ENCODE assay signal across 9 cellular contexts in genomic region chr6:143528164-143528811, GRCh38. TPM values are rescaled to one million over a fixed set of nuclear protein-coding genes. Genes with fewer than 3 reads are reported as not detected.
DNase-seq lines count a peak whose midpoint lies in the region; ATAC-seq and TF ChIP-seq lines count a peak whose summit lies in the region.
"Had no signal": no experiment of that assay in that cellular context is flagged by ENCODE, and none has a peak within 500 bp of the region (broad histone marks: within the 10 kb centered on the region; RNA-seq: fewer than 3 reads in every experiment).

No MANE protein-coding gene starts in this region.

- no peaks in the 10 kb centered on the region for H3F3A ChIP-seq in GM23338 (replicated peaks; ENCODE audit: low read depth)

- H3K27ac ChIP-seq in GM23338 (ENCODE audit: low read depth) (no peak overlapping the region), caudate nucleus (ENCODE audit: low read depth, low read length) (no peak overlapping the region), upper lobe of left lung (no peak overlapping the region)

- TF ChIP-seq EP300 in upper lobe of left lung (IDR thresholded peaks at IDR 0.05): no peak

- no peak for TF ChIP-seq POLR2A in upper lobe of left lung (IDR thresholded peaks at IDR 0.05)

- no peak overlapping the region for H3K4me3 ChIP-seq in GM23338
- H3K4me3 ChIP-seq in upper lobe of left lung: no peak overlapping the region

- H3K4me2 ChIP-seq in GM23338: peak overlapping the region; percentile 29; the same call in 1 of the 2 replicates

- no peaks in the 10 kb centered on the region for H3K9me3 ChIP-seq in upper lobe of left lung

- H3K4me1 ChIP-seq in GM23338 (ENCODE audit: insufficient read depth) (peaks cover 14% of the 10 kb centered on the region), upper lobe of left lung (no peaks in the 10 kb centered on the region)

- H3K4me3 Mint-ChIP-seq in GM23338 (no peak overlapping the region), mesothelial cell of epicardium (no peak overlapping the region)

- no peaks in the 10 kb centered on the region for H3K9me2 ChIP-seq in GM23338 (ENCODE audit: insufficient read depth)

- TF ChIP-seq CTCF in GM23338 (conservative IDR thresholded peaks at IDR 0.05; ENCODE audit: low read depth in 2 of 2) (no peak), mesothelial cell of epicardium (IDR thresholded peaks at IDR 0.05; ENCODE audit: unreplicated experiment) (no peak), upper lobe of left lung (IDR thresholded peaks at IDR 0.05) (no peak)

- H3K4me1 Mint-ChIP-seq in GM23338 (peaks cover 10% of the 10 kb centered on the region), mesothelial cell of epicardium (peaks cover 5% of the 10 kb centered on the region)

- no peaks in the 10 kb centered on the region for H3K36me3 Mint-ChIP-seq in GM23338 (ENCODE audit: low read depth)
- H3K36me3 Mint-ChIP-seq in mesothelial cell of epicardium: no peaks in the 10 kb centered on the region

- H3K27ac Mint-ChIP-seq in GM23338 (no peak overlapping the region), mesothelial cell of epicardium (peak overlapping the region; percentile 7)

- no peaks in the 10 kb centered on the region for H3K36me3 ChIP-seq in GM23338 (ENCODE audit: insufficient read depth)
- no peaks in the 10 kb centered on the region for H3K36me3 ChIP-seq in upper lobe of left lung

- H2AFZ ChIP-seq in GM23338: peak overlapping the region; percentile 5; the same call in 1 of the 2 replicates

- ATAC-seq in GM18511 (IDR thresholded peaks at IDR 0.05; ENCODE audit: unreplicated experiment) (peak; percentile 85), GM23338 (no peak), HG02870 (IDR thresholded peaks at IDR 0.05; ENCODE audit: unreplicated experiment) (no peak), upper lobe of left lung (ENCODE audit: low FRiP score in 2 of 2) (no peak)

- no peaks in the 10 kb centered on the region for H3K79me2 ChIP-seq in GM23338 (replicated peaks; ENCODE audit: insufficient read depth)

- H3K27me3 ChIP-seq in GM23338 (ENCODE audit: insufficient read depth) (peaks cover 12% of the 10 kb centered on the region; the same call in 1 of the 2 replicates), upper lobe of left lung (no peaks in the 10 kb centered on the region)

- no peaks in the 10 kb centered on the region for H4K20me1 ChIP-seq in GM23338 (replicated peaks; ENCODE audit: insufficient read depth)

- DNase-seq in GM23338 (ENCODE audit: low spot score) (no peak), NAMALWA (ENCODE audit: low spot score) (peak; percentile 20), mesothelial cell of epicardium (ENCODE audit: low spot score in 2 of 2, unreplicated experiment in 2 of 2) (no peak), caudate nucleus (lab: John Stamatoyannopoulos, UW) (no peak), upper lobe of left lung (no peak), GDM1 (lab: John Stamatoyannopoulos, UW) (no peak)
- DNase-seq: NCI-H1105 had no signal

- H3K9me3 Mint-ChIP-seq in GM23338 (no peaks in the 10 kb centered on the region), mesothelial cell of epicardium (no peaks in the 10 kb centered on the region)

- H3K27me3 Mint-ChIP-seq in GM23338 (ENCODE audit: insufficient read depth, low read depth, poor library complexity) (peaks cover 8% of the 10 kb centered on the region), mesothelial cell of epicardium (ENCODE audit: low read depth) (no peaks in the 10 kb centered on the region)

- 62 to 73% methylated on average over 7 of the region's 7 CpGs for WGBS in upper lobe of left lung, 2 donors

TF ChIP-seq in GM23338, 12 proteins besides CTCF, POLR2A, EP300 and RAD21 (continues in another document):
- TF ChIP-seq REST (IDR thresholded peaks at IDR 0.05; ENCODE audit: unreplicated experiment) (no peak), NANOG (IDR thresholded peaks at IDR 0.05; ENCODE audit: borderline replicate concordance) (no peak), ZNF331 (CRISPR knock-in tag; IDR thresholded peaks at IDR 0.05; ENCODE audit: low read depth) (no peak), EZH2phosphoT487 (IDR thresholded peaks at IDR 0.05; ENCODE audit: unreplicated experiment) (no peak), CREB1 (CRISPR knock-in tag; IDR thresholded peaks at IDR 0.05; ENCODE audit: low read depth) (no peak), ETS1 (IDR thresholded peaks at IDR 0.05) (no peak)

RNA-seq across cellular contexts. Expression of gene FUCA2, which starts 16.8 kb away (rescaled TPM):
- 33.4 and 43.1 TPM in 2 replicates for total RNA-seq in GM23338 (2014; rRNA removed; shearing (Covaris generic))
- 30.0 and 31.8 TPM in 2 replicates for polyA plus RNA-seq in GM23338 (2016; fragmentation: Nextera tagmentation; extraction: Ambion mirVana)
- total RNA-seq in mesothelial cell of epicardium (48.2 to 53.6 TPM (median 52.3 TPM) in 3 replicates), upper lobe of left lung (10 to 100 TPM; 23.1 to 69.9 (median 34.2) TPM)
